ENCODE assay signal across 8 cellular contexts in the genomic region with DNA sequence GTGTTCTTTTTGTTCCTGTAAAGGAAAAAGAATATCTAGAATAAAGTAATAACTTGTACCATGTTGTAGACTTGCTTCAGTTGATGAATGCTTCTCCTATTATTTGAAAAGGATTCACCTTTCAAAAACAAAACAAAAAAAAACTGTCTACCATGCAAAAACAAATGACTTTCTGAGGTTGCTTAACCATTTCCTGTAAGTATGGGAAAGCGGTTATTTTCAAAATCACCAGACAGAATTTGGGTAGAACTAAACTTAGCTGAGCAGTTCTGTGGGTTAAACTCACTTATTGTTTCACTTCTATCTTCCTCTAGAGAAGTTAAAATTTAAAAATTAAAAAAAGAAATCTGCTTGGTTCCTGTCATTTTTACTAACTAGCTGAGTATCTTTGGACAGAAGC. TPM values are rescaled to one million over a fixed set of nuclear protein-coding genes. Genes with fewer than 3 reads are reported as not detected.
DNase-seq lines count a peak whose midpoint lies in the region; ATAC-seq and TF ChIP-seq lines count a peak whose summit lies in the region.

No MANE protein-coding gene starts in this region.

- H3K27me3 ChIP-seq in Peyer's patch = no peaks in the 10 kb centered on the region

- H3K27ac ChIP-seq in Peyer's patch = peak overlapping the region in 1 of 4 donors; percentile 62

- peaks cover 0 to 23% (median 6%) of the 10 kb centered on the region in 4 donors for H3K4me1 ChIP-seq in Peyer's patch

- ATAC-seq in GM18508 (IDR thresholded peaks at IDR 0.05; ENCODE audit: insufficient read depth, unreplicated experiment) (peak; percentile 48), GM21786 (IDR thresholded peaks at IDR 0.05; ENCODE audit: unreplicated experiment) (peak; percentile 56)

- no peak for TF ChIP-seq CTCF in Peyer's patch (IDR thresholded peaks at IDR 0.05)

- no peaks in the 10 kb centered on the region for H3K9me3 ChIP-seq in Peyer's patch

- DNase-seq in Kasumi-1 (lab: John Stamatoyannopoulos, UW) (peak; percentile 63 to 71), germinal center (ENCODE audit: low spot score) (peak; percentile 42), Peyer's patch (no peak), NCI-H2171 (lab: John Stamatoyannopoulos, UW) (no peak), NCI-H2029 (lab: John Stamatoyannopoulos, UW) (no peak)
- no peak for DNase-seq in activated effector memory CD4-positive, alpha-beta T cell treated with Interleukin-2 at 50 U/mL for 16 hours

- H3K36me3 ChIP-seq in Peyer's patch = no peaks in the 10 kb centered on the region

- peak overlapping the region in 1 of 4 donors; percentile 2 for H3K4me3 ChIP-seq in Peyer's patch

- no peak for TF ChIP-seq POLR2A in Peyer's patch (IDR thresholded peaks at IDR 0.05)

RNA-seq across cellular contexts. Expression of a gene that starts 25.2 kb away (rescaled TPM):
- 10 to 100 TPM; 28.9 to 64.4 (median 38.5) TPM for total RNA-seq in Peyer's patch

Comparison
In these comparisons a context has a peak if more than half of its experiments do, and no peak if none do; other contexts are left out.
1. DNase-seq: peak in Kasumi-1 (2 of 2) and germinal center (single experiment); none in Peyer's patch (0 of 3), NCI-H2171 (single experiment), NCI-H2029 (single experiment) and activated effector memory CD4-positive, alpha-beta T cell treated with Interleukin-2 at 50 U/mL for 16 hours (single experiment).